8 cellular contexts compared by ENCODE assay signal in the genomic region with DNA sequence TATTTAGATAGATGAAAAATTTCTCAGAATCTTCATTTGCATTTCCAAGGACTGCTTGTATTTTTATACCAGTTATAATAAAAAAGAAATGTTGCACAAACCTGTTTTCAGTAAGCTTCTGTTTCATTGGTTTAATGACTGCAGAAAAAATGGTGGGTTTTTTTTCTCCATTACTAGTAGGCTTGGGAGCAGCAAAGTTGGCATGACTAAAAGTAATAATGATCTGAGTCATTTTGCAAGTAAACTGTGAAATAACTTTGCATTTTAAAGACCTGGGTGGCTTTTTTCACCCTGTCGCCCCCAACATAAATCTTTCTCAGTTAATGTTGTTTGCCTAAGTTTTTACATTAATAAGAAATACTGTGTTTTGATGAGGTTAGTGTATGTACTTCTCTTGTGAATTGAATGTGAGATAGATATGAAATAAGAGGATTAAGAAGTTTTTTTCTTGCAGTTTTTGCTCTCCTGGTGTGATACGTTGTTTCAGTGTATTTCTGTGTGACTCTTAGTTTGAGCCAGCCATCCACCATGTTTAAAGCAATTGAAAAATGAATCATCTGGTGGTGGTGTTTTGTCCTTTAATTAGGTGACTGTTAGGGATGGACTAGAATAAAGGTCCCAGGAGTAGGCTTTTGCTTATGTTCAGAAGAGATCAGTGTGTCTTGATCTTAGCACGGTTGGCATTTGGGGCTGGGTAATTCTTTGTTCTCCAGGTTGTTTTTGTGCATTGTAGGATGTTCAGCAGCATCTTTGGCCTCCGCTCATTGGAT. TPM values are rescaled to one million over a fixed set of nuclear protein-coding genes. Genes with fewer than 3 reads are reported as not detected.
DNase-seq lines count a peak whose midpoint lies in the region; ATAC-seq and TF ChIP-seq lines count a peak whose summit lies in the region.

No MANE protein-coding gene starts in this region.

- peaks cover 9% of the 10 kb centered on the region for H3K9me3 Mint-ChIP-seq in natural killer cell treated with Interleukin-12 subunit alpha and Interleukin-12 subunit beta and Interleukin-15 and Interleukin-18, amount 100 ng/mL, for 72 hours

- H3K36me3 ChIP-seq in cardiac muscle cell = no peaks in the 10 kb centered on the region
- no peaks in the 10 kb centered on the region for H3K36me3 ChIP-seq in colonic mucosa

- H3K27me3 ChIP-seq in cardiac muscle cell = no peaks in the 10 kb centered on the region
- H3K27me3 ChIP-seq in colonic mucosa = no peaks in the 10 kb centered on the region

- H3K4me1 Mint-ChIP-seq in natural killer cell treated with Interleukin-12 subunit alpha and Interleukin-12 subunit beta and Interleukin-15 and Interleukin-18, amount 100 ng/mL, for 72 hours (ENCODE audit: low read depth in 2 of 2) = peaks cover 12 to 15% of the 10 kb centered on the region in 2 donors

- DNase-seq in cardiac muscle cell (ENCODE audit: low read depth in 1 of 2, low spot score in 1 of 2) (peak in 1 of 2 donors; percentile 29), left cardiac atrium (no peak), LNCaP clone FGC (ENCODE audit: low read depth) (no peak), colonic mucosa (no peak), NCI-H1436 (lab: John Stamatoyannopoulos, UW) (no peak), HuH-7 (ENCODE audit: low spot score) (no peak)
- no peak for DNase-seq in natural killer cell treated with Interleukin-12 subunit alpha and Interleukin-12 subunit beta and Interleukin-15 and Interleukin-18, amount 100 ng/mL, for 72 hours (ENCODE audit: low spot score)
- no peak for DNase-seq in activated CD4-positive, alpha-beta T cell treated with anti-CD3 and anti-CD28 coated beads, Interleukin-2, amount 50 U/mL, for 1 hour

- peak overlapping the region; percentile 89 for H3K4me3 ChIP-seq in cardiac muscle cell
- H3K4me3 ChIP-seq in LNCaP clone FGC (ENCODE audit: low read depth, low read length) = peak overlapping the region; percentile 66
- peak overlapping the region; percentile 83 for H3K4me3 ChIP-seq in colonic mucosa

- H3K27ac ChIP-seq in cardiac muscle cell (no peak overlapping the region), colonic mucosa (no peak overlapping the region)

- peak overlapping the region in 1 of 2 donors; percentile 86 for H3K9ac ChIP-seq in colonic mucosa (ENCODE audit: low read depth in 2 of 2, low read length in 2 of 2)

- H3K4me3 Mint-ChIP-seq in natural killer cell treated with Interleukin-12 subunit alpha and Interleukin-12 subunit beta and Interleukin-15 and Interleukin-18, amount 100 ng/mL, for 72 hours = peak overlapping the region; percentile 71

- H3K36me3 Mint-ChIP-seq in natural killer cell treated with Interleukin-12 subunit alpha and Interleukin-12 subunit beta and Interleukin-15 and Interleukin-18, amount 100 ng/mL, for 72 hours = peaks cover 17% of the 10 kb centered on the region

- peaks cover 30 to 39% of the 10 kb centered on the region in 2 donors for H3K27me3 Mint-ChIP-seq in natural killer cell treated with Interleukin-12 subunit alpha and Interleukin-12 subunit beta and Interleukin-15 and Interleukin-18, amount 100 ng/mL, for 72 hours

- intact Hi-C loops in left cardiac atrium (cut with DNase I) (loop anchor here in 1 of 2 donors (5.0 to 10.0 kb wide), 2 partner anchors 148 to 256 kb away; no protein-coding TSS in a partner anchor), colonic mucosa (cut with DNase I) (no loop called here)

- TF ChIP-seq CTCF in cardiac muscle cell (IDR thresholded peaks at IDR 0.05; ENCODE audit: low read depth, low read length) (no peak), LNCaP clone FGC (IDR thresholded peaks at IDR 0.05; ENCODE audit: control insufficient read depth, extremely low read depth, insufficient read depth) (no peak), colonic mucosa (IDR thresholded peaks at IDR 0.05) (no peak)

- no peak overlapping the region for H3K27ac Mint-ChIP-seq in natural killer cell treated with Interleukin-12 subunit alpha and Interleukin-12 subunit beta and Interleukin-15 and Interleukin-18, amount 100 ng/mL, for 72 hours

- ATAC-seq in left cardiac atrium = no peak
- no peak for ATAC-seq in natural killer cell treated with Interleukin-12 subunit alpha and Interleukin-12 subunit beta and Interleukin-15 and Interleukin-18, amount 100 ng/mL, for 72 hours

- H3K9me3 ChIP-seq in cardiac muscle cell (ENCODE audit: low read depth) = no peaks in the 10 kb centered on the region
- H3K9me3 ChIP-seq in colonic mucosa = no peaks in the 10 kb centered on the region

- H3K4me1 ChIP-seq in cardiac muscle cell (ENCODE audit: low read depth) (no peaks in the 10 kb centered on the region), colonic mucosa (peaks cover 5% of the 10 kb centered on the region)

RNA-seq across cellular contexts. Expression of a gene that starts 1.8 kb away (rescaled TPM):
- total RNA-seq in cardiac muscle cell = 21.8 and 26.1 TPM in 2 replicates
- polyA plus RNA-seq in cardiac muscle cell = 31.8 and 38.8 TPM in 2 replicates
- 10 to 100 TPM; 16.0 to 18.4 TPM for total RNA-seq in left cardiac atrium
- total RNA-seq in colonic mucosa = 10 to 100 TPM; 13.3 to 27.1 TPM
- 1 to 10 TPM in 1 of 2 donors, not detected in 1; 1.2 TPM for total RNA-seq in natural killer cell treated with Interleukin-12 subunit alpha and Interleukin-12 subunit beta and Interleukin-15 and Interleukin-18, amount 100 ng/mL, for 72 hours

Comparison
In these comparisons a context has a peak if more than half of its experiments do, and no peak if none do; other contexts are left out.
1. RNA of a gene that starts 1.8 kb away (total RNA-seq): 13.3 to 27.1 TPM in colonic mucosa, 21.8 to 26.1 TPM in cardiac muscle cell and 16.0 to 18.4 TPM in left cardiac atrium; 1.2 TPM in natural killer cell treated with Interleukin-12 subunit alpha and Interleukin-12 subunit beta and Interleukin-15 and Interleukin-18, amount 100 ng/mL, for 72 hours; every median in the first group is over 4 times any median in the second.
2. Peak in every context shown above with its lines, with median percentiles within 50 percentile points of each other: H3K4me3 ChIP-seq.